8 cellular contexts compared by ENCODE assay signal in genomic region chr11:33690290-33691050, GRCh38. TPM values are rescaled to one million over a fixed set of nuclear protein-coding genes. Genes with fewer than 3 reads are reported as not detected.
DNase-seq lines count a peak whose midpoint lies in the region; ATAC-seq and TF ChIP-seq lines count a peak whose summit lies in the region.

No MANE protein-coding gene starts in this region.

- H3K27me3 Mint-ChIP-seq in endothelial cell (ENCODE audit: unreplicated experiment) (peaks cover 7% of the 10 kb centered on the region), T-cell (peaks cover 3 to 15% of the 10 kb centered on the region in 2 donors)

- ATAC-seq in T-cell (replicated peaks in 1 of 4) (no peak), HG03159 (IDR thresholded peaks at IDR 0.05; ENCODE audit: unreplicated experiment) (no peak), GM19463 (IDR thresholded peaks at IDR 0.05; ENCODE audit: unreplicated experiment) (no peak)

- peak overlapping the region; percentile 34 for H3K4me3 Mint-ChIP-seq in endothelial cell (ENCODE audit: unreplicated experiment)
- H3K4me3 Mint-ChIP-seq in T-cell: no peak overlapping the region

- no peaks in the 10 kb centered on the region for H3K36me3 Mint-ChIP-seq in endothelial cell (ENCODE audit: low read depth, unreplicated experiment)
- H3K36me3 Mint-ChIP-seq in T-cell: no peaks in the 10 kb centered on the region

- H3K4me1 Mint-ChIP-seq in endothelial cell (ENCODE audit: unreplicated experiment) (peaks cover 30% of the 10 kb centered on the region), T-cell (no peaks in the 10 kb centered on the region)

- H3K9me3 Mint-ChIP-seq in endothelial cell (ENCODE audit: unreplicated experiment) (no peaks in the 10 kb centered on the region), T-cell (peaks cover 0 to 5% (median 4%) of the 10 kb centered on the region in 3 donors)

- H3K27ac Mint-ChIP-seq in endothelial cell (ENCODE audit: unreplicated experiment) (no peak overlapping the region), T-cell (no peak overlapping the region)

- no peak for TF ChIP-seq CTCF in endothelial cell (IDR thresholded peaks at IDR 0.05; ENCODE audit: unreplicated experiment)

- CTCF ChIA-PET in T-cell (lab: Charles Lee): interaction anchor here in 1 of 2 donors (1.0 kb wide), 1 partner anchor 9 kb away, joined by 3 read pairs; no protein-coding TSS in a partner anchor

- POLR2A ChIA-PET in T-cell (lab: Charles Lee): no interaction called here

- DNase-seq in 8988T (peak; percentile 54), NCI-H226 (peak; percentile 95), endothelial cell (ENCODE audit: low spot score) (no peak), midbrain (lab: John Stamatoyannopoulos, UW) (peak; percentile 62), OCI-M1 (lab: John Stamatoyannopoulos, UW) (no peak), T-cell (no peak)

RNA-seq across cellular contexts. Expression of gene C11orf91, which starts 10.2 kb away (rescaled TPM):
- total RNA-seq in endothelial cell (ENCODE audit: unreplicated experiment): not detected
- total RNA-seq in T-cell: under 1 TPM in 1 of 5 donors, not detected in 4; 0.95 TPM

RNA-seq across cellular contexts. Expression of gene CD59, which starts 45.8 kb away (rescaled TPM):
- total RNA-seq in endothelial cell (ENCODE audit: unreplicated experiment) (101 TPM), T-cell (10 to 100 TPM; 34.3 to 85.8 (median 71.9) TPM)

Comparison
In these comparisons a context has a peak if more than half of its experiments do, and no peak if none do; other contexts are left out.
1. DNase-seq: peak in 8988T (single experiment), NCI-H226 (single experiment) and midbrain (single experiment); none in endothelial cell (single experiment), OCI-M1 (single experiment) and T-cell (0 of 34).